ENCODE assay signal across 1 cellular context in genomic region chr3:97967966-97968365, GRCh38.
TF ChIP-seq lines count a peak whose summit lies in the region.

No MANE protein-coding gene starts in this region.

TF ChIP-seq in H1, 55 proteins besides CTCF, POLR2A, EP300 and RAD21:
- no peak for TF ChIP-seq SIN3A (conservative IDR thresholded peaks at IDR 0.05 in 1 of 2, IDR thresholded peaks at IDR 0.05 in 1 of 2; ENCODE audit: low read depth in 1 of 2, low read length in 2 of 2)
- TF ChIP-seq ATF2 (IDR thresholded peaks at IDR 0.05; ENCODE audit: low read length) = no peak
- TF ChIP-seq SP4 (IDR thresholded peaks at IDR 0.05; ENCODE audit: low read length) = no peak
- TF ChIP-seq SUZ12 (IDR thresholded peaks at IDR 0.05; ENCODE audit: low read length) = no peak
- no peak for TF ChIP-seq BACH1 (IDR thresholded peaks at IDR 0.05; ENCODE audit: low read length)
- no peak for TF ChIP-seq CBX8 (IDR thresholded peaks at IDR 0.05; ENCODE audit: borderline replicate concordance, low read depth, low read length)
- TF ChIP-seq CBX5 (IDR thresholded peaks at IDR 0.05; ENCODE audit: low read depth, low read length) = no peak
